ENCODE assay signal across 8 cellular contexts in the genomic region with DNA sequence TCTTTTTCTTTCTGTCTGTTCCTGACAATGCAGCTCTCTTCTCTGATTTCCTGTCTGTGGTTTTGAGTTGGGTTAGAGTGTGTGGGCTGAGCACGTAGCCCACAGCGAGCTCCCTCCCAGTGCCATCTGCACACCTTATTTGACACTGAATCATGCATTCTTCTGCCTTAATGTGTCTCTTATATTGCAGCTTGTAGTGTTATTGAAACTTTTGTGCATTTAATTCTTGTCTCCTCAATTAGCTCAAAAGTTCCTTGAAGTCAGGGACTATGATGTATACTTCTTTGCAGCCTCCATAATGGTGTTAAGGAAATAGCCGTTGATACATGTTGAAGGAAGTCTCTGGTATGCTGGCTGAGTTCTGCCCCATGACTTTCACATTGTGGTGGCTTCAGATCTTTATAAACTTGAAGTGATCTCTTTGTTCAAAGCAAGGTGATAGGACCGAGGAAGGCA.
DNase-seq lines count a peak whose midpoint lies in the region; ATAC-seq, FAIRE-seq and TF ChIP-seq lines count a peak whose summit lies in the region.

No MANE protein-coding gene starts in this region.

- H3K36me3 ChIP-seq in CD8-positive, alpha-beta memory T cell (ENCODE audit: insufficient read depth, low read length) = no peaks in the 10 kb centered on the region
- H3K36me3 ChIP-seq in brain microvascular endothelial cell (replicated peaks) = no peaks in the 10 kb centered on the region
- no peaks in the 10 kb centered on the region for H3K36me3 ChIP-seq in spleen

- DNase-seq in CD8-positive, alpha-beta memory T cell = peak in 2 of 5 donors; percentile 18 to 55
- DNase-seq in HTR-8/SVneo (ENCODE audit: insufficient read length, low spot score) (peak; percentile 8), brain microvascular endothelial cell (peak; percentile 6), islet precursor cell (no peak), spleen (no peak), left ventricle myocardium superior (no peak), Right ventricle myocardium inferior (ENCODE audit: missing footprints) (no peak)

- no peaks in the 10 kb centered on the region for H3K36me3 Mint-ChIP-seq in CD8-positive, alpha-beta memory T cell

- no peaks in the 10 kb centered on the region for H3K9me3 ChIP-seq in CD8-positive, alpha-beta memory T cell (ENCODE audit: low read length)
- H3K9me3 ChIP-seq in spleen = peaks cover 0 to 3% (median 0%) of the 10 kb centered on the region in 8 donors

- no peaks in the 10 kb centered on the region for H3K9me3 Mint-ChIP-seq in CD8-positive, alpha-beta memory T cell

- no peaks in the 10 kb centered on the region for H3K27me3 ChIP-seq in CD8-positive, alpha-beta memory T cell (ENCODE audit: insufficient read depth, low read length, poor library complexity, severe bottlenecking)
- H3K27me3 ChIP-seq in brain microvascular endothelial cell (replicated peaks) (no peaks in the 10 kb centered on the region), spleen (replicated peaks in 1 of 7) (no peaks in the 10 kb centered on the region)

- CTCF ChIA-PET in CD8-positive, alpha-beta memory T cell (lab: Charles Lee) = no interaction called here

- 16 to 36% (median 23%) methylated on average over 4 of the region's 4 CpGs for whole genome bisulfite sequencing in spleen, 5 donors

- no peak for TF ChIP-seq POLR2A in spleen (IDR thresholded peaks at IDR 0.05)

- intact Hi-C loops in spleen (cut with DNase I; ENCODE audit: low total_unique reads) = no loop called here
- intact Hi-C loops in left ventricle myocardium superior (cut with micrococcal nuclease) = no loop called here
- intact Hi-C loops in Right ventricle myocardium inferior (cut with DNase I) = no loop called here

- TF ChIP-seq CTCF in brain microvascular endothelial cell (IDR thresholded peaks at IDR 0.05; ENCODE audit: low read depth, low read length, missing control alignments) = no peak
- no peak for TF ChIP-seq CTCF in spleen (IDR thresholded peaks at IDR 0.05 in 8 of 11, conservative IDR thresholded peaks at IDR 0.05 in 3 of 11)

- ATAC-seq in GM21390 (IDR thresholded peaks at IDR 0.05; ENCODE audit: unreplicated experiment) = peak; percentile 82
- no peak for ATAC-seq in left ventricle myocardium superior
- no peak for ATAC-seq in Right ventricle myocardium inferior

- H3K27ac ChIP-seq in CD8-positive, alpha-beta memory T cell (ENCODE audit: low read depth, low read length) = no peak overlapping the region
- H3K27ac ChIP-seq in brain microvascular endothelial cell = no peak overlapping the region
- peak overlapping the region in 4 of 8 donors; percentile 33 to 48 (median 42) for H3K27ac ChIP-seq in spleen

- POLR2A ChIA-PET in CD8-positive, alpha-beta memory T cell (lab: Charles Lee) = no interaction called here

- H3K4me1 ChIP-seq in CD8-positive, alpha-beta memory T cell (ENCODE audit: insufficient read depth, low read length) = peaks cover 44% of the 10 kb centered on the region
- peaks cover 0 to 35% (median 21%) of the 10 kb centered on the region in 6 donors for H3K4me1 ChIP-seq in spleen

- H3K4me3 Mint-ChIP-seq in CD8-positive, alpha-beta memory T cell = peak overlapping the region in 6 of 7 donors; percentile 29 to 68 (median 60)

- in situ Hi-C loops in brain microvascular endothelial cell (cut with HindIII; ENCODE audit: low pct_ligation_motif_present, low sequenced_read_pairs) = no loop called here

- H3K4me3 ChIP-seq in CD8-positive, alpha-beta memory T cell (ENCODE audit: low read length) = peak overlapping the region; percentile 32
- no peak overlapping the region for H3K4me3 ChIP-seq in brain microvascular endothelial cell (ENCODE audit: low read depth, low read length)
- H3K4me3 ChIP-seq in spleen = peak overlapping the region in 1 of 8 donors; percentile 15

- H3K27me3 Mint-ChIP-seq in CD8-positive, alpha-beta memory T cell = peaks cover 0 to 1% of the 10 kb centered on the region in 2 donors

- H3K4me1 Mint-ChIP-seq in CD8-positive, alpha-beta memory T cell = peaks cover 19 to 44% (median 28%) of the 10 kb centered on the region in 3 donors

- FAIRE-seq in HTR-8/SVneo (lab: Jason Lieb, UNC) = no peak

- peak overlapping the region in 4 of 8 donors; percentile 19 to 87 (median 46) for H3K27ac Mint-ChIP-seq in CD8-positive, alpha-beta memory T cell

Comparison
In these comparisons a context has a peak if more than half of its experiments do, and no peak if none do; other contexts are left out.
1. DNase-seq: peak in HTR-8/SVneo (single experiment) and brain microvascular endothelial cell (single experiment); none in islet precursor cell (single experiment), spleen (single experiment), left ventricle myocardium superior (single experiment) and Right ventricle myocardium inferior (single experiment).